In genomic region chr2:174789001-174789400, GRCh38 we compare ENCODE assay signal across 25 cellular contexts. TPM values are rescaled to one million over a fixed set of nuclear protein-coding genes. Genes with fewer than 3 reads are reported as not detected.
DNase-seq lines count a peak whose midpoint lies in the region; ATAC-seq and TF ChIP-seq lines count a peak whose summit lies in the region.
"Had no signal": no experiment of that assay in that cellular context is flagged by ENCODE, and none has a peak within 500 bp of the region (broad histone marks: within the 10 kb centered on the region; RNA-seq: fewer than 3 reads in every experiment).

No MANE protein-coding gene starts in this region.

- no peaks in the 10 kb centered on the region for H3K36me3 ChIP-seq in BLaER1
- no peaks in the 10 kb centered on the region for H3K36me3 ChIP-seq in HUES48 (ENCODE audit: control insufficient read depth, insufficient read depth, low read length)
- H3K36me3 ChIP-seq: left lung, uterus had no signal

- peaks cover 4% of the 10 kb centered on the region for H3K9me3 Mint-ChIP-seq in neural crest cell
- no peaks in the 10 kb centered on the region for H3K9me3 Mint-ChIP-seq in activated CD8-positive, alpha-beta memory T cell treated with anti-CD3 and anti-CD28 coated beads, Interleukin-2, amount 10 ng/mL, durations not matched to agents 7 days and 5 days (ENCODE audit: low read depth)
- H3K9me3 Mint-ChIP-seq: activated CD8-positive, alpha-beta T cell treated with anti-CD3 and anti-CD28 coated beads for 36 hours; T-helper 2 cell treated with Interferon-gamma antibody and Interleukin-4, amounts not matched to agents 5 μg/mL and 100 μg/mL, for 36 hours had no signal

- peaks cover 18% of the 10 kb centered on the region for H3K4me1 ChIP-seq in BLaER1
- peaks cover 57% of the 10 kb centered on the region for H3K4me1 ChIP-seq in HUES48 (ENCODE audit: control insufficient read depth, insufficient read depth, low read length)
- H3K4me1 ChIP-seq: left lung, uterus had no signal

- H3K27ac ChIP-seq in BLaER1 = no peak overlapping the region
- peak overlapping the region; percentile 92 for H3K27ac ChIP-seq in HUES48 (ENCODE audit: low read depth, low read length)
- H3K27ac ChIP-seq in cingulate gyrus (ENCODE audit: low read depth, low read length) = peak overlapping the region; percentile 24
- H3K27ac ChIP-seq: KMS-11, left lung, uterus had no signal

- no peak overlapping the region for H3K9ac ChIP-seq in BLaER1
- H3K9ac ChIP-seq in HUES48 (ENCODE audit: low read depth, low read length) = no peak overlapping the region
- H3K9ac ChIP-seq: KMS-11 had no signal

- ATAC-seq in Right ventricle myocardium inferior = no peak
- ATAC-seq in activated CD8-positive, alpha-beta memory T cell treated with anti-CD3 and anti-CD28 coated beads, Interleukin-2, amount 10 ng/mL, durations not matched to agents 7 days and 5 days = no peak
- ATAC-seq: left lung had no signal

- no peaks in the 10 kb centered on the region for H3K9me3 ChIP-seq in BLaER1
- H3K9me3 ChIP-seq in HUES48 (ENCODE audit: control insufficient read depth, insufficient read depth, low read length) = no peaks in the 10 kb centered on the region
- H3K9me3 ChIP-seq: left lung, uterus had no signal

- no peaks in the 10 kb centered on the region for H3K27me3 ChIP-seq in BLaER1
- H3K27me3 ChIP-seq in HUES48 (ENCODE audit: control insufficient read depth, insufficient read depth, low read length) = no peaks in the 10 kb centered on the region
- H3K27me3 ChIP-seq: left lung, uterus had no signal

- H3K4me3 ChIP-seq in BLaER1 = no peak overlapping the region
- no peak overlapping the region for H3K4me3 ChIP-seq in HUES48 (ENCODE audit: low read depth, low read length)
- H3K4me3 ChIP-seq: left lung, uterus had no signal

- no peaks in the 10 kb centered on the region for H4K20me1 ChIP-seq in BLaER1

- DNase-seq in neural crest cell (ENCODE audit: low read depth, low spot score) (no peak), Right ventricle myocardium inferior (ENCODE audit: missing footprints) (no peak), NOMO-1 treated with DMSO at 0.1 percent for 48 hours (lab: John Stamatoyannopoulos, UW; ENCODE audit: unreplicated experiment) (no peak), kidney tubule cell (ENCODE audit: low spot score) (no peak)
- DNase-seq in activated CD8-positive, alpha-beta memory T cell treated with anti-CD3 and anti-CD28 coated beads, Interleukin-2, amount 10 ng/mL, durations not matched to agents 7 days and 5 days = no peak
- DNase-seq: ACHN; activated CD4-positive, CD25-positive, alpha-beta regulatory T cell; activated CD8-positive, alpha-beta T cell treated with anti-CD3 and anti-CD28 coated beads for 36 hours; activated naive CD4-positive, alpha-beta T cell treated with anti-CD3 and anti-CD28 coated beads, Interleukin-2, amount 50 U/mL, for 16 hours; activated T-cell treated with anti-CD3 and anti-CD28 coated beads, Interleukin-2, amount 50 U/mL, for 48 hours; effector memory CD4-positive, alpha-beta T cell; left lung; midbrain; MV-4-11; NCI-H1694 treated with DMSO at 0.1 percent for 48 hours; NCI-H226; small intestine; stimulated activated CD4-positive, alpha-beta T cell treated with anti-CD3 and anti-CD28 coated beads, Interleukin-4, amount 100 ng/mL, for 1 hour; uterus had no signal

- no peaks in the 10 kb centered on the region for H3K36me3 Mint-ChIP-seq in neural crest cell (ENCODE audit: low read depth)
- H3K36me3 Mint-ChIP-seq in activated CD8-positive, alpha-beta memory T cell treated with anti-CD3 and anti-CD28 coated beads, Interleukin-2, amount 10 ng/mL, durations not matched to agents 7 days and 5 days = no peaks in the 10 kb centered on the region
- H3K36me3 Mint-ChIP-seq: CD14-positive monocyte had no signal

- H3K4me3 Mint-ChIP-seq in neural crest cell = no peak overlapping the region
- H3K4me3 Mint-ChIP-seq in activated CD8-positive, alpha-beta memory T cell treated with anti-CD3 and anti-CD28 coated beads, Interleukin-2, amount 10 ng/mL, durations not matched to agents 7 days and 5 days = no peak overlapping the region
- H3K4me3 Mint-ChIP-seq: activated CD8-positive, alpha-beta T cell treated with anti-CD3 and anti-CD28 coated beads for 36 hours; CD14-positive monocyte had no signal

- CTCF ChIA-PET in activated CD8-positive, alpha-beta memory T cell treated with anti-CD3 and anti-CD28 coated beads, Interleukin-2, amount 10 ng/mL, durations not matched to agents 7 days and 5 days (lab: Charles Lee) = no interaction called here

- TF ChIP-seq CTCF in neural crest cell (conservative IDR thresholded peaks at IDR 0.05) = no peak

- H3K4me2 ChIP-seq in BLaER1 = peak overlapping the region; percentile 59; the same call in 1 of the 2 replicates
- H3K4me2 ChIP-seq: KMS-11 had no signal

- H3K27ac Mint-ChIP-seq in neural crest cell (ENCODE audit: unreplicated experiment) = peak overlapping the region; percentile 83
- H3K27ac Mint-ChIP-seq in activated CD8-positive, alpha-beta memory T cell treated with anti-CD3 and anti-CD28 coated beads, Interleukin-2, amount 10 ng/mL, durations not matched to agents 7 days and 5 days = no peak overlapping the region

- peaks cover 25% of the 10 kb centered on the region for H3K4me1 Mint-ChIP-seq in neural crest cell
- peaks cover 9% of the 10 kb centered on the region for H3K4me1 Mint-ChIP-seq in activated CD8-positive, alpha-beta memory T cell treated with anti-CD3 and anti-CD28 coated beads, Interleukin-2, amount 10 ng/mL, durations not matched to agents 7 days and 5 days

- intact Hi-C loops in Right ventricle myocardium inferior (cut with DNase I) = no loop called here

- H3K27me3 Mint-ChIP-seq in neural crest cell (ENCODE audit: low read depth) = no peaks in the 10 kb centered on the region
- no peaks in the 10 kb centered on the region for H3K27me3 Mint-ChIP-seq in activated CD8-positive, alpha-beta memory T cell treated with anti-CD3 and anti-CD28 coated beads, Interleukin-2, amount 10 ng/mL, durations not matched to agents 7 days and 5 days

RNA-seq across cellular contexts. Expression of gene CHRNA1, which starts 24.7 kb away (rescaled TPM):
- total RNA-seq in neural crest cell = 0.14 TPM in 1 of 2 replicates, not detected in the other
- 0.19 TPM for total RNA-seq in Right ventricle myocardium inferior
- not detected for total RNA-seq in activated CD8-positive, alpha-beta memory T cell treated with anti-CD3 and anti-CD28 coated beads, Interleukin-2, amount 10 ng/mL, durations not matched to agents 7 days and 5 days
- total RNA-seq: activated CD8-positive, alpha-beta T cell treated with anti-CD3 and anti-CD28 coated beads for 36 hours; left lung; uterus had no signal
